ENCODE assay signal across 12 cellular contexts in the genomic region with DNA sequence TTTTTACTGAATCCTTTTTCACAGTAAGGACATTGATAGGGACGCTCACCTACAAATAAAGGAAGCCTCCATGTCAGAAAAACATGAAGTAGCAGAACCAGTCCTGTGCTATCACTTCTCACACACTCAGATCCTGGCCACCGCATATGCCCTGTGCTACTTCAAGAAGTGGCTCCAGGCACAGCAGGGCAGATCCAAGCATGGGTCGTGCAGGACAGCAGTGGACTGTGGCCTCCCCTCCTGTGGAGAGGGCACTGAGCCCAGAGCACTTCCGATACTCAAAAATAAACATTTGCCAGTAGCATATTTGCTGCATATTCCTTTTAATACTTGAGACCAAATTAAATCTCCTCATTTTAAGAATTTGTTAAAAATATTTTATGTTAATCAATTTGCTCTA.
"Had no signal": no experiment of that assay in that cellular context is flagged by ENCODE, and none has a peak within 500 bp of the region (broad histone marks: within the 10 kb centered on the region; RNA-seq: fewer than 3 reads in every experiment).

No MANE protein-coding gene starts in this region.

- H3K4me3 ChIP-seq: breast epithelium, colonic mucosa, smooth muscle cell had no signal

- H3K27me3 ChIP-seq: breast epithelium, colonic mucosa had no signal

- ATAC-seq: activated CD4-positive, alpha-beta T cell treated with anti-CD3 and anti-CD28 coated beads for 36 hours; stimulated activated naive B cell treated with anti-CD40 and anti-IgM and Interleukin-4, amounts not matched to agents 10 μg/mL and 1 μg/mL and 100 μg/mL, for 72 hours had no signal

- H3K36me3 Mint-ChIP-seq: stimulated activated naive B cell treated with anti-CD40 and anti-IgM and Interleukin-4, amounts not matched to agents 10 μg/mL and 1 μg/mL and 100 μg/mL, for 72 hours had no signal

- H3K36me3 ChIP-seq: breast epithelium, colonic mucosa had no signal

- H3K27me3 Mint-ChIP-seq: activated CD4-positive, alpha-beta T cell treated with anti-CD3 and anti-CD28 coated beads for 36 hours; naive B cell; stimulated activated naive B cell treated with anti-CD40 and anti-IgM and Interleukin-4, amounts not matched to agents 10 μg/mL and 1 μg/mL and 100 μg/mL, for 72 hours; type B pancreatic cell had no signal

- H3K9me3 Mint-ChIP-seq: activated CD4-positive, alpha-beta memory T cell treated with anti-CD3 and anti-CD28 coated beads, Interleukin-2, amount 10 ng/mL, durations not matched to agents 7 days and 5 days had no signal

- H3K27ac Mint-ChIP-seq: activated CD4-positive, alpha-beta memory T cell treated with anti-CD3 and anti-CD28 coated beads, Interleukin-2, amount 10 ng/mL, durations not matched to agents 7 days and 5 days; activated CD4-positive, alpha-beta T cell treated with anti-CD3 and anti-CD28 coated beads for 36 hours; naive B cell; stimulated activated naive B cell treated with anti-CD40 and anti-IgM and Interleukin-4, amounts not matched to agents 10 μg/mL and 1 μg/mL and 100 μg/mL, for 72 hours; type B pancreatic cell had no signal

- H3K4me1 Mint-ChIP-seq: activated CD4-positive, alpha-beta memory T cell treated with anti-CD3 and anti-CD28 coated beads, Interleukin-2, amount 10 ng/mL, durations not matched to agents 7 days and 5 days; activated CD4-positive, alpha-beta T cell treated with anti-CD3 and anti-CD28 coated beads for 36 hours; naive B cell; stimulated activated naive B cell treated with anti-CD40 and anti-IgM and Interleukin-4, amounts not matched to agents 10 μg/mL and 1 μg/mL and 100 μg/mL, for 72 hours had no signal

- H3K9me3 ChIP-seq: colonic mucosa had no signal

- DNase-seq: activated CD4-positive, alpha-beta memory T cell treated with anti-CD3 and anti-CD28 coated beads, Interleukin-2, amount 10 ng/mL, durations not matched to agents 7 days and 5 days; activated CD4-positive, alpha-beta T cell treated with anti-CD3 and anti-CD28 coated beads for 36 hours; aorta; colonic mucosa; foreskin melanocyte; islet precursor cell; midbrain; naive B cell; stimulated activated naive B cell treated with anti-CD40 and anti-IgM and Interleukin-4, amounts not matched to agents 10 μg/mL and 1 μg/mL and 100 μg/mL, for 72 hours had no signal

- H3K27ac ChIP-seq: breast epithelium, colonic mucosa had no signal

- H3K4me3 Mint-ChIP-seq: activated CD4-positive, alpha-beta memory T cell treated with anti-CD3 and anti-CD28 coated beads, Interleukin-2, amount 10 ng/mL, durations not matched to agents 7 days and 5 days; activated CD4-positive, alpha-beta T cell treated with anti-CD3 and anti-CD28 coated beads for 36 hours; naive B cell; stimulated activated naive B cell treated with anti-CD40 and anti-IgM and Interleukin-4, amounts not matched to agents 10 μg/mL and 1 μg/mL and 100 μg/mL, for 72 hours; type B pancreatic cell had no signal

- H3K4me1 ChIP-seq: breast epithelium, colonic mucosa had no signal
